Comparison of ENCODE assay signal across 17 cellular contexts in the genomic region with DNA sequence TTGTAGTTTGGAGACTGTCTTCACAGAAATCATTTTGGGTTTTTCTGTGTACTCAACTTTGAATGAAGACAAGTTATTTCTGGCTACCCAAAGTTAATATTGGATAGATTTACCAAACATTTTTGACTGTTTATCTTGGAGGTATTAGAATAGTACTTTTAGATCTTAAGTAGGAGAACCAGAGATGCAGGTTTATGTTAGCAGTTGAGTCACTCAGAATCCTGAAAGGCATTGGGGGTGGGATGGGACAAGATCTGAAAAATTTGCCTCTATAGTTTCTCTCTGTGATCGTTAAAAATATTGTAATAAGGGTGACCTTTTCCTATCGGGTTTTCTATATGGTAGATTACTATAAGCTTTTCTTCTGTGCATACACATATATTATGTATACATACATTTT.
DNase-seq lines count a peak whose midpoint lies in the region; ATAC-seq and TF ChIP-seq lines count a peak whose summit lies in the region.
"Had no signal": no experiment of that assay in that cellular context is flagged by ENCODE, and none has a peak within 500 bp of the region (broad histone marks: within the 10 kb centered on the region; RNA-seq: fewer than 3 reads in every experiment).

No MANE protein-coding gene starts in this region.

- WGBS in mesenchymal stem cell, result no CpG with 5 or more reads among the region's 2 CpGs

- ATAC-seq in T-cell (replicated peaks in 1 of 4) (no peak), HG03565 (IDR thresholded peaks at IDR 0.05; ENCODE audit: unreplicated experiment) (no peak), HG02610 (IDR thresholded peaks at IDR 0.05; ENCODE audit: unreplicated experiment) (no peak)
- ATAC-seq: CD8-positive, alpha-beta T cell; GM12878 had no signal

- CTCF ChIA-PET in T-cell (lab: Charles Lee) (no interaction called here), GM10248 (lab: Yijun Ruan, JAX) (no interaction called here)

- no peak overlapping the region for H3K14ac ChIP-seq in mesenchymal stem cell (ENCODE audit: low read length in 2 of 2)

- H3K9ac ChIP-seq in mesenchymal stem cell (ENCODE audit: low read length), result no peak overlapping the region
- H3K9ac ChIP-seq: BLaER1 treated with 17β-estradiol and CSF1 and Interleukin-3, amounts not matched to agents 10 nM and 100 nM had no signal

- H3K27ac ChIP-seq in VCaP, result peak overlapping the region; percentile 54
- H3K27ac ChIP-seq in mesenchymal stem cell (ENCODE audit: low read length, poor library complexity, severe bottlenecking), result no peak overlapping the region
- H3K27ac ChIP-seq: BLaER1 treated with 17β-estradiol and CSF1 and Interleukin-3, amounts not matched to agents 10 nM and 100 nM had no signal

- H3K27me3 Mint-ChIP-seq in T-cell, result no peaks in the 10 kb centered on the region
- H3K27me3 Mint-ChIP-seq: B cell had no signal

- DNase-seq in HCEC 1CT (peak; percentile 6), NCI-H526 treated with DMSO at 0.1 percent for 48 hours (lab: John Stamatoyannopoulos, UW) (peak; percentile 49), mesenchymal stem cell (peak; percentile 6), T-cell (no peak), GM10248 (ENCODE audit: extremely low spot score) (no peak)
- DNase-seq: Calu3; CD8-positive, alpha-beta T cell; DMS79 treated with DMSO at 0.1 percent for 48 hours; GF-D8; GOT3; H7 had no signal

- H3K27ac Mint-ChIP-seq in T-cell, result no peak overlapping the region
- H3K27ac Mint-ChIP-seq: B cell; CD8-positive, alpha-beta T cell had no signal

- no peak overlapping the region for H2BK15ac ChIP-seq in mesenchymal stem cell (ENCODE audit: low read depth, poor library complexity, severe bottlenecking)

- H2AK5ac ChIP-seq in mesenchymal stem cell (ENCODE audit: low read length, severe bottlenecking), result no peak overlapping the region

- H2AFZ ChIP-seq in mesenchymal stem cell (ENCODE audit: low read depth, low read length), result no peak overlapping the region

- no peak overlapping the region for H3K4me3 ChIP-seq in mesenchymal stem cell (ENCODE audit: insufficient read depth in 1 of 2, low read depth in 1 of 2, low read length in 2 of 2)
- H3K4me3 ChIP-seq: BLaER1 treated with 17β-estradiol and CSF1 and Interleukin-3, amounts not matched to agents 10 nM and 100 nM; GM12878 had no signal

- no peak overlapping the region for H3K18ac ChIP-seq in mesenchymal stem cell (ENCODE audit: low read depth in 1 of 2, low read length in 2 of 2)

- no peak overlapping the region for H3K4me3 Mint-ChIP-seq in T-cell
- H3K4me3 Mint-ChIP-seq: B cell; CD8-positive, alpha-beta T cell had no signal

- no peak overlapping the region for H2BK5ac ChIP-seq in mesenchymal stem cell (ENCODE audit: low read depth, low read length, poor library complexity, severe bottlenecking)

- no peaks in the 10 kb centered on the region for H3K36me3 ChIP-seq in mesenchymal stem cell (ENCODE audit: control insufficient read depth in 1 of 2, insufficient read depth in 2 of 2, low read depth in 1 of 2, low read length in 2 of 2)
- H3K36me3 ChIP-seq: BLaER1 treated with 17β-estradiol and CSF1 and Interleukin-3, amounts not matched to agents 10 nM and 100 nM had no signal

- no peaks in the 10 kb centered on the region for H3K36me3 Mint-ChIP-seq in T-cell
- H3K36me3 Mint-ChIP-seq: CD8-positive, alpha-beta T cell had no signal

- no peaks in the 10 kb centered on the region for H3K79me1 ChIP-seq in mesenchymal stem cell (replicated peaks; ENCODE audit: low read length, poor library complexity, severe bottlenecking)

- no peak overlapping the region for H3K4me2 ChIP-seq in mesenchymal stem cell (ENCODE audit: low read length, poor library complexity, severe bottlenecking)
- H3K4me2 ChIP-seq: BLaER1 treated with 17β-estradiol and CSF1 and Interleukin-3, amounts not matched to agents 10 nM and 100 nM had no signal

- no peak overlapping the region for H4K91ac ChIP-seq in mesenchymal stem cell (ENCODE audit: low read length)

- no peak overlapping the region for H3K23ac ChIP-seq in mesenchymal stem cell (ENCODE audit: low read length in 2 of 2)

- H3K4me1 Mint-ChIP-seq in T-cell, result no peaks in the 10 kb centered on the region
- H3K4me1 Mint-ChIP-seq: B cell had no signal

- H2BK120ac ChIP-seq in mesenchymal stem cell (ENCODE audit: low read depth, low read length), result no peak overlapping the region

- H3K9me3 Mint-ChIP-seq in T-cell, result peaks cover 2 to 4% (median 4%) of the 10 kb centered on the region in 3 donors

- H3K4ac ChIP-seq in mesenchymal stem cell (ENCODE audit: low read depth in 1 of 2, low read length in 2 of 2), result no peak overlapping the region

- no peak for TF ChIP-seq CTCF in VCaP (conservative IDR thresholded peaks at IDR 0.05)
- TF ChIP-seq CTCF in GM10248 (IDR thresholded peaks at IDR 0.05; ENCODE audit: control extremely low read depth, extremely low read depth, low read depth, missing control alignments), result no peak

- peaks cover 0 to 5% of the 10 kb centered on the region in 2 experiments for H3K27me3 ChIP-seq in mesenchymal stem cell (ENCODE audit: control insufficient read depth in 1 of 2, insufficient read depth in 1 of 2, low read length in 2 of 2)
- H3K27me3 ChIP-seq: BLaER1 treated with 17β-estradiol and CSF1 and Interleukin-3, amounts not matched to agents 10 nM and 100 nM had no signal

- H3K9me3 ChIP-seq in mesenchymal stem cell (ENCODE audit: control insufficient read depth, low read length), result no peaks in the 10 kb centered on the region

- H2BK12ac ChIP-seq in mesenchymal stem cell (ENCODE audit: low read length in 2 of 2), result no peak overlapping the region

- POLR2A ChIA-PET in T-cell (lab: Charles Lee), result no interaction called here
- POLR2A ChIA-PET in GM10248 (lab: Yijun Ruan, JAX), result no interaction called here

- no peak overlapping the region for H4K8ac ChIP-seq in mesenchymal stem cell (ENCODE audit: low read length)

- H3K4me1 ChIP-seq in mesenchymal stem cell (ENCODE audit: control insufficient read depth, insufficient read depth, low read depth, low read length), result no peaks in the 10 kb centered on the region
- H3K4me1 ChIP-seq: BLaER1 treated with 17β-estradiol and CSF1 and Interleukin-3, amounts not matched to agents 10 nM and 100 nM had no signal

Comparison
In these comparisons a context has a peak if more than half of its experiments do, and no peak if none do; other contexts are left out.
1. DNase-seq: peak in HCEC 1CT (single experiment), NCI-H526 treated with DMSO at 0.1 percent for 48 hours (single experiment) and mesenchymal stem cell (single experiment); none in T-cell (0 of 34) and GM10248 (single experiment).